Comparison of ENCODE assay signal across 22 cellular contexts in the genomic region with DNA sequence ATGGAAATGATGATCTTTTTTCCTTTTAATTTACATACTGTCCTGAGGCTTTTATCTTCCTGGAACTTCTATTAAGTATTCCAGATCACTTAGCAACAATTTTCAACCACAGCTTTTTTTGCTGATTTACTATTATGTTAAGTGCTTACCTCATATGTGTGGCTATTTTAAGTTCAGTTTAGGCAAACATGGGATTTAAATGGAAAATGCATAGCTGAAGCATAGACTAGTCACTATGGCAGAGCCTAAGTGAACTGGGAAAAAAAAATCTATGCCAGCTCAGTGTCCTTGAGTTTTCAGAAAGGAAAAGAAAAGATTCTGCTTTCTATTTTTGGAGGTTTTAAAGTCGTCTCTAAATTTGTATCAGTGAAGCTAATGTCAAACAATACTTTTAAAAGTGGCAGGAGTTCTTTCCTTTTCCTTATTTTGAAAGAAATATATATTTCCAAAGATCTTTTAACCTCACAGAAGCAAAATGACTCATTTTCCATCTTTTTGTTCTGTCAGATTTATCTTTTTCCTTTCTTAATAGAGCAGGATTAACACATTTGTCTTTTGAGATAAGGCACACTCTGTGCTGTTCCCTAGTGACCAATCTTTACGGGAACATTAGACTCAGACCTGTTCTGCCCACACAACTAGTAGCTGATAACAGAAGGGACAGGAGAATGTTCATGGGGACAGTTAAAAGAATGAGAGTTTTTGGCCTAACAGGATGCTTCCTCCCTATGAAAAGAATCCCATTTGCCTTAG.
"Had no signal": no experiment of that assay in that cellular context is flagged by ENCODE, and none has a peak within 500 bp of the region (broad histone marks: within the 10 kb centered on the region; RNA-seq: fewer than 3 reads in every experiment).

No MANE protein-coding gene starts in this region.

- H3K9me3 ChIP-seq: mucosa of descending colon, transverse colon, vagina had no signal

- FAIRE-seq: bronchial epithelial cell had no signal

- H3K36me3 ChIP-seq: transverse colon, vagina had no signal

- H3K36me3 Mint-ChIP-seq: activated naive CD8-positive, alpha-beta T cell treated with anti-CD3 and anti-CD28 coated beads for 36 hours; stimulated activated naive B cell treated with anti-CD40 and anti-IgM and Interleukin-4, amounts not matched to agents 10 μg/mL and 1 μg/mL and 100 μg/mL, for 72 hours had no signal

- H3K4me1 Mint-ChIP-seq: activated naive CD8-positive, alpha-beta T cell treated with anti-CD3 and anti-CD28 coated beads for 36 hours; nephron progenitor cell; stimulated activated naive B cell treated with anti-CD40 and anti-IgM and Interleukin-4, amounts not matched to agents 10 μg/mL and 1 μg/mL and 100 μg/mL, for 72 hours had no signal

- DNase-seq: activated CD4-positive, alpha-beta T cell treated with anti-CD3 and anti-CD28 coated beads for 4 hours; activated CD4-positive, alpha-beta T cell treated with anti-CD3 and anti-CD28 coated beads, Interleukin-2, amount 50 U/mL, for 48 hours; activated CD4-positive, CD25-positive, alpha-beta regulatory T cell; activated naive CD4-positive, alpha-beta T cell treated with Interleukin-2 at 50 U/mL for 16 hours; activated naive CD8-positive, alpha-beta T cell treated with anti-CD3 and anti-CD28 coated beads for 36 hours; activated T-cell treated with anti-CD3 and anti-CD28 coated beads, Interleukin-2, amount 50 U/mL, for 48 hours; amniotic stem cell; cerebellar nuclear complex; cortex of kidney; erythroblast; foreskin keratinocyte; hippocampal formation; mucosa of descending colon; nephron progenitor cell; stimulated activated CD4-positive, alpha-beta T cell treated with anti-CD3 and anti-CD28 coated beads, Interleukin-2, amount 100 ng/mL, for 48 hours; stimulated activated CD8-positive, alpha-beta memory T cell treated with anti-CD3 and anti-CD28 coated beads, Interleukin-4, amount 100 ng/mL, for 48 hours; stimulated activated naive B cell treated with anti-CD40 and anti-IgM and Interleukin-4, amounts not matched to agents 10 μg/mL and 1 μg/mL and 100 μg/mL, for 72 hours; transverse colon had no signal

- H3K9ac ChIP-seq: parathyroid adenoma had no signal

- H3K9me3 Mint-ChIP-seq: activated naive CD8-positive, alpha-beta T cell treated with anti-CD3 and anti-CD28 coated beads for 36 hours; nephron progenitor cell had no signal

- H3K27ac Mint-ChIP-seq: activated naive CD8-positive, alpha-beta T cell treated with anti-CD3 and anti-CD28 coated beads for 36 hours; nephron progenitor cell; stimulated activated naive B cell treated with anti-CD40 and anti-IgM and Interleukin-4, amounts not matched to agents 10 μg/mL and 1 μg/mL and 100 μg/mL, for 72 hours had no signal

- H3K27me3 ChIP-seq: foreskin keratinocyte, transverse colon, vagina had no signal

- ATAC-seq: foreskin keratinocyte; mucosa of descending colon; sciatic nerve; stimulated activated naive B cell treated with anti-CD40 and anti-IgM and Interleukin-4, amounts not matched to agents 10 μg/mL and 1 μg/mL and 100 μg/mL, for 72 hours had no signal

- H3K4me3 ChIP-seq: mucosa of descending colon, transverse colon, vagina had no signal

- H3K4me1 ChIP-seq: foreskin keratinocyte, parathyroid adenoma, transverse colon, vagina had no signal

- H3K4me3 Mint-ChIP-seq: activated naive CD8-positive, alpha-beta T cell treated with anti-CD3 and anti-CD28 coated beads for 36 hours; nephron progenitor cell; stimulated activated naive B cell treated with anti-CD40 and anti-IgM and Interleukin-4, amounts not matched to agents 10 μg/mL and 1 μg/mL and 100 μg/mL, for 72 hours had no signal

- H3K27ac ChIP-seq: foreskin keratinocyte, parathyroid adenoma, transverse colon, vagina had no signal

- H3K27me3 Mint-ChIP-seq: activated naive CD8-positive, alpha-beta T cell treated with anti-CD3 and anti-CD28 coated beads for 36 hours; stimulated activated naive B cell treated with anti-CD40 and anti-IgM and Interleukin-4, amounts not matched to agents 10 μg/mL and 1 μg/mL and 100 μg/mL, for 72 hours had no signal
